Comparison of ENCODE assay signal across 9 cellular contexts in genomic region chr14:91388551-91388975, GRCh38. TPM values are rescaled to one million over a fixed set of nuclear protein-coding genes. Genes with fewer than 3 reads are reported as not detected.
DNase-seq lines count a peak whose midpoint lies in the region; ATAC-seq and TF ChIP-seq lines count a peak whose summit lies in the region.
"Had no signal": no experiment of that assay in that cellular context is flagged by ENCODE, and none has a peak within 500 bp of the region (broad histone marks: within the 10 kb centered on the region; RNA-seq: fewer than 3 reads in every experiment).

No MANE protein-coding gene starts in this region.

- H3K36me3 ChIP-seq in OCI-LY1 (ENCODE audit: insufficient read depth, low read length), result peaks cover 45% of the 10 kb centered on the region; the same call in 1 of the 2 replicates
- no peaks in the 10 kb centered on the region for H3K36me3 ChIP-seq in fibroblast of lung (ENCODE audit: control insufficient read depth, insufficient read depth, low read length)

- H3K4me2 ChIP-seq in OCI-LY1 (ENCODE audit: low read length) (no peak overlapping the region), fibroblast of lung (ENCODE audit: extremely low read depth, insufficient read depth, low read length) (peak overlapping the region; percentile 35)

- H3K9me3 ChIP-seq in OCI-LY1 (ENCODE audit: low read length) (no peaks in the 10 kb centered on the region), fibroblast of lung (ENCODE audit: control insufficient read depth, insufficient read depth, low read depth, low read length) (no peaks in the 10 kb centered on the region)

- peak; percentile 92 for DNase-seq in CD1c-positive myeloid dendritic cell (ENCODE audit: extremely low spot score)
- DNase-seq in fibroblast of lung (ENCODE audit: low read depth in 2 of 2), result peak in 1 of 2 donors; percentile 74
- no peak for DNase-seq in NCI-H1930 (lab: John Stamatoyannopoulos, UW)
- no peak for DNase-seq in GM19240 (ENCODE audit: insufficient read length, low spot score)
- DNase-seq in iPS-NIHi7 (ENCODE audit: extremely low spot score), result no peak

- H3F3A ChIP-seq in OCI-LY1 (ENCODE audit: insufficient read depth, low read length), result no peaks in the 10 kb centered on the region

- H3K27me3 ChIP-seq in OCI-LY1 (ENCODE audit: insufficient read depth, low read length), result no peaks in the 10 kb centered on the region
- H3K27me3 ChIP-seq in fibroblast of lung (ENCODE audit: control insufficient read depth, insufficient read depth, low read length), result no peaks in the 10 kb centered on the region

- no peaks in the 10 kb centered on the region for H3K9me2 ChIP-seq in OCI-LY1 (ENCODE audit: low read depth, low read length)

- H4K20me1 ChIP-seq in OCI-LY1 (ENCODE audit: insufficient read depth, low read length), result no peaks in the 10 kb centered on the region
- H4K20me1 ChIP-seq in fibroblast of lung (ENCODE audit: control insufficient read depth, extremely low read depth, insufficient read depth, low read length), result no peaks in the 10 kb centered on the region

- H3K79me2 ChIP-seq in OCI-LY1 (ENCODE audit: insufficient read depth, low read length) (peaks cover 98% of the 10 kb centered on the region), fibroblast of lung (ENCODE audit: control insufficient read depth, insufficient read depth, low read length) (no peaks in the 10 kb centered on the region)

- no peak overlapping the region for H3K9ac ChIP-seq in OCI-LY1 (ENCODE audit: low read length)
- no peak overlapping the region for H3K9ac ChIP-seq in fibroblast of lung (ENCODE audit: insufficient read depth, low read length)

- peak overlapping the region; percentile 29 for H3K27ac ChIP-seq in OCI-LY1 (ENCODE audit: low read depth, low read length, poor library complexity, severe bottlenecking)
- H3K27ac ChIP-seq in fibroblast of lung (ENCODE audit: insufficient read depth, low read length), result no peak overlapping the region
- H3K27ac ChIP-seq: VCaP had no signal

- no peak for TF ChIP-seq CTCF in OCI-LY1 (IDR thresholded peaks at IDR 0.05; ENCODE audit: low read length)
- TF ChIP-seq CTCF in fibroblast of lung (conservative IDR thresholded peaks at IDR 0.05 in 1 of 2, IDR thresholded peaks at IDR 0.05 in 1 of 2; ENCODE audit: low read depth in 1 of 2, low read length in 2 of 2), result no peak

- no peak overlapping the region for H3K4me3 ChIP-seq in OCI-LY1 (ENCODE audit: low read depth, low read length, poor library complexity, severe bottlenecking)
- H3K4me3 ChIP-seq in fibroblast of lung (replicated peaks in 1 of 4; ENCODE audit: control extremely low read depth in 1 of 4, insufficient read depth in 1 of 4, low read depth in 3 of 4, low read length in 4 of 4), result no peak overlapping the region

- no peak overlapping the region for H2AFZ ChIP-seq in OCI-LY1 (ENCODE audit: low read length)
- no peak overlapping the region for H2AFZ ChIP-seq in fibroblast of lung (ENCODE audit: low read length)

- H3K4me1 ChIP-seq in OCI-LY1 (ENCODE audit: insufficient read depth, low read length, severe bottlenecking) (peaks cover 87% of the 10 kb centered on the region), fibroblast of lung (ENCODE audit: control insufficient read depth, extremely low read depth, insufficient read depth, low read length) (no peaks in the 10 kb centered on the region)

- ATAC-seq in GM21515 (IDR thresholded peaks at IDR 0.05; ENCODE audit: unreplicated experiment), result peak; percentile 66
- no peak for ATAC-seq in HG02938 (IDR thresholded peaks at IDR 0.05; ENCODE audit: unreplicated experiment)

RNA-seq across cellular contexts. Expression of gene CCDC88C, which starts 29.1 kb away (rescaled TPM):
- total RNA-seq in fibroblast of lung, result 0.17 and 0.51 TPM in 2 replicates
- 0.02 and 0.12 TPM in 2 replicates for polyA plus RNA-seq in fibroblast of lung
- polyA plus RNA-seq in fibroblast of lung (2012), result 0.33 TPM in 1 of 2 replicates, not detected in the other
- not detected in 2 replicates for polyA minus RNA-seq in fibroblast of lung (ENCODE audit: low replicate concordance)
